ENCODE assay signal across 1 cellular context in the genomic region with DNA sequence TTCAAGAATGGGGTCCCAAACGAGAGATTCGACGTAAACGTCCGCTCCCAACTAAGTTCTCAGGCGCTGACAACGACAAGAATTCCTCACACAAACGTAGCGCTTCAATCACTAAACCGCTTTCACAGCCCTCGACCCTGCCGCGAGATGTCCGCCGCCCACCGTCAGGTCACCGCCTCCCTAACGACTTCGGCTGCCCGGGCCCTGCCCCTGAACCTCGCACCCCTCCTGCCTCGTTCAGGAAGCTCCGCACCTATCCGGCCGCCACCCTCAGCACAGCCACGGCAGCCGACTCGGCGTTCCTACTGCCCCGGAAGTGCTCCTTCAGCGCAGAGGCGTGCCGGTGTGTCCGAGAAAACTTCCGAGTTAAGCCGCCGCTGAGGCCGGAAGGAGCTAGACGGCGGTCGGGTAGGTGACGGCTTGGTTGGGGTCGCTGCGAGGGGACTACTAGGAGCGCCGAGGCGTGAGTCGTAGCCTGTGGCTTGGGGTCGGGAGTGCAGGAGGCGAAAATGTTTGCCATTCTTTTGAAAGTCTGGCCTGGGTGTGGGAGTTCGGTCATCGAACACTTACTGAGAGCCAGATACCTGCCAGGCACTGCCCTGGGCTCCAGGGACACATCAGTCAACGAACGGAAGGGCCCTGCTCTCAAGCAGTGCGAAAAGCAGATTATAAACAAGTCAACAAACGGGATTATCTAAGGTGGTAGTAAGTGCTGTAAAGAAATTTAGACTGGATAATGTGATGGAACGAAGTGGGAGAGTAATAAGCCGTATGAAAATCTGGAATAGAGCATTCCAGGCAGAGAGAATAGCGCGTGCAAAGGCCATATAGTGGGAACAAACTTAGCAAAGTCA.
TF ChIP-seq lines count a peak whose summit lies in the region.

A gene (minus strand): TSS at position 307 of the 854 bp plus-strand sequence. CDS start 3,957 bp downstream, outside the sequence.
A gene (plus strand): TSS at position 364 of the 854 bp plus-strand sequence. CDS start 10,756 bp downstream, outside the sequence.

TF ChIP-seq in K562, 482 proteins besides CTCF, POLR2A, EP300 and RAD21 (continued from another document and continues in another):
- TF ChIP-seq, protein P1, sequence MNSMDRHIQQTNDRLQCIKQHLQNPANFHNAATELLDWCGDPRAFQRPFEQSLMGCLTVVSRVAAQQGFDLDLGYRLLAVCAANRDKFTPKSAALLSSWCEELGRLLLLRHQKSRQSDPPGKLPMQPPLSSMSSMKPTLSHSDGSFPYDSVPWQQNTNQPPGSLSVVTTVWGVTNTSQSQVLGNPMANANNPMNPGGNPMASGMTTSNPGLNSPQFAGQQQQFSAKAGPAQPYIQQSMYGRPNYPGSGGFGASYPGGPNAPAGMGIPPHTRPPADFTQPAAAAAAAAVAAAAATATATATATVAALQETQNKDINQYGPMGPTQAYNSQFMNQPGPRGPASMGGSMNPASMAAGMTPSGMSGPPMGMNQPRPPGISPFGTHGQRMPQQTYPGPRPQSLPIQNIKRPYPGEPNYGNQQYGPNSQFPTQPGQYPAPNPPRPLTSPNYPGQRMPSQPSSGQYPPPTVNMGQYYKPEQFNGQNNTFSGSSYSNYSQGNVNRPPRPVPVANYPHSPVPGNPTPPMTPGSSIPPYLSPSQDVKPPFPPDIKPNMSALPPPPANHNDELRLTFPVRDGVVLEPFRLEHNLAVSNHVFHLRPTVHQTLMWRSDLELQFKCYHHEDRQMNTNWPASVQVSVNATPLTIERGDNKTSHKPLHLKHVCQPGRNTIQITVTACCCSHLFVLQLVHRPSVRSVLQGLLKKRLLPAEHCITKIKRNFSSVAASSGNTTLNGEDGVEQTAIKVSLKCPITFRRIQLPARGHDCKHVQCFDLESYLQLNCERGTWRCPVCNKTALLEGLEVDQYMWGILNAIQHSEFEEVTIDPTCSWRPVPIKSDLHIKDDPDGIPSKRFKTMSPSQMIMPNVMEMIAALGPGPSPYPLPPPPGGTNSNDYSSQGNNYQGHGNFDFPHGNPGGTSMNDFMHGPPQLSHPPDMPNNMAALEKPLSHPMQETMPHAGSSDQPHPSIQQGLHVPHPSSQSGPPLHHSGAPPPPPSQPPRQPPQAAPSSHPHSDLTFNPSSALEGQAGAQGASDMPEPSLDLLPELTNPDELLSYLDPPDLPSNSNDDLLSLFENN (IDR thresholded peaks at IDR 0.05; ENCODE audit: low read depth in 2 of 2, low read length in 2 of 2), result peak in 1 of 2 experiments; percentile 66; a peak in 1 of 4 replicates
- TF ChIP-seq ZNF444 (CRISPR knock-in tag; IDR thresholded peaks at IDR 0.05), result no peak
- peak; percentile 47; the same call in 1 of the 2 replicates for TF ChIP-seq JUND (IDR thresholded peaks at IDR 0.05; ENCODE audit: borderline replicate concordance, low read depth, low read length)
- TF ChIP-seq JUND (tag; IDR thresholded peaks at IDR 0.05; ENCODE audit: borderline replicate concordance, low read depth, low read length), result no peak; the same call in 2 of the 3 replicates
- TF ChIP-seq, protein P2, sequence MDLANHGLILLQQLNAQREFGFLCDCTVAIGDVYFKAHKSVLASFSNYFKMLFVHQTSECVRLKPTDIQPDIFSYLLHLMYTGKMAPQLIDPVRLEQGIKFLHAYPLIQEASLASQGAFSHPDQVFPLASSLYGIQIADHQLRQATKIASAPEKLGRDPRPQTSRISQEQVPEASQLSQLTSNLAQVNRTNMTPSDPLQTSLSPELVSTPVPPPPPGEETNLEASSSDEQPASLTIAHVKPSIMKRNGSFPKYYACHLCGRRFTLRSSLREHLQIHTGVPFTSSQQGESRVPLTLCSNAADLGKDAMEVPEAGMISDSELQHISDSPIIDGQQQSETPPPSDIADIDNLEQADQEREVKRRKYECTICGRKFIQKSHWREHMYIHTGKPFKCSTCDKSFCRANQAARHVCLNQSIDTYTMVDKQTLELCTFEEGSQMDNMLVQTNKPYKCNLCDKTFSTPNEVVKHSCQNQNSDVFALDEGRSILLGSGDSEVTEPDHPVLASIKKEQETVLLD (IDR thresholded peaks at IDR 0.05), result peak; percentile 75
- TF ChIP-seq WHSC1 (IDR thresholded peaks at IDR 0.05; ENCODE audit: low read length), result no peak
- TF ChIP-seq TCF3 (CRISPR knock-in tag; IDR thresholded peaks at IDR 0.05), result peak; percentile 28; the same call in 1 of the 2 replicates
- TF ChIP-seq SIRT6 (IDR thresholded peaks at IDR 0.05; ENCODE audit: low read depth, low read length), result no peak
- peak; percentile 75 for TF ChIP-seq TBP (optimal IDR thresholded peaks at IDR 0.05; ENCODE audit: low read depth, low read length)
- TF ChIP-seq, protein P3, sequence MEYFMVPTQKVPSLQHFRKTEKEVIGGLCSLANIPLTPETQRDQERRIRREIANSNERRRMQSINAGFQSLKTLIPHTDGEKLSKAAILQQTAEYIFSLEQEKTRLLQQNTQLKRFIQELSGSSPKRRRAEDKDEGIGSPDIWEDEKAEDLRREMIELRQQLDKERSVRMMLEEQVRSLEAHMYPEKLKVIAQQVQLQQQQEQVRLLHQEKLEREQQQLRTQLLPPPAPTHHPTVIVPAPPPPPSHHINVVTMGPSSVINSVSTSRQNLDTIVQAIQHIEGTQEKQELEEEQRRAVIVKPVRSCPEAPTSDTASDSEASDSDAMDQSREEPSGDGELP (CRISPR knock-in tag; IDR thresholded peaks at IDR 0.05; ENCODE audit: borderline replicate concordance), result peak; percentile 87
- TF ChIP-seq, protein P4, sequence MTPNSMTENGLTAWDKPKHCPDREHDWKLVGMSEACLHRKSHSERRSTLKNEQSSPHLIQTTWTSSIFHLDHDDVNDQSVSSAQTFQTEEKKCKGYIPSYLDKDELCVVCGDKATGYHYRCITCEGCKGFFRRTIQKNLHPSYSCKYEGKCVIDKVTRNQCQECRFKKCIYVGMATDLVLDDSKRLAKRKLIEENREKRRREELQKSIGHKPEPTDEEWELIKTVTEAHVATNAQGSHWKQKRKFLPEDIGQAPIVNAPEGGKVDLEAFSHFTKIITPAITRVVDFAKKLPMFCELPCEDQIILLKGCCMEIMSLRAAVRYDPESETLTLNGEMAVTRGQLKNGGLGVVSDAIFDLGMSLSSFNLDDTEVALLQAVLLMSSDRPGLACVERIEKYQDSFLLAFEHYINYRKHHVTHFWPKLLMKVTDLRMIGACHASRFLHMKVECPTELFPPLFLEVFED (CRISPR knock-in tag; conservative IDR thresholded peaks at IDR 0.05), result 0 out of 2 replicates have a peak, but pooled peaks have one; percentile 42
- TF ChIP-seq, protein P5, sequence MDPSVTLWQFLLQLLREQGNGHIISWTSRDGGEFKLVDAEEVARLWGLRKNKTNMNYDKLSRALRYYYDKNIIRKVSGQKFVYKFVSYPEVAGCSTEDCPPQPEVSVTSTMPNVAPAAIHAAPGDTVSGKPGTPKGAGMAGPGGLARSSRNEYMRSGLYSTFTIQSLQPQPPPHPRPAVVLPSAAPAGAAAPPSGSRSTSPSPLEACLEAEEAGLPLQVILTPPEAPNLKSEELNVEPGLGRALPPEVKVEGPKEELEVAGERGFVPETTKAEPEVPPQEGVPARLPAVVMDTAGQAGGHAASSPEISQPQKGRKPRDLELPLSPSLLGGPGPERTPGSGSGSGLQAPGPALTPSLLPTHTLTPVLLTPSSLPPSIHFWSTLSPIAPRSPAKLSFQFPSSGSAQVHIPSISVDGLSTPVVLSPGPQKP (CRISPR knock-in tag; IDR thresholded peaks at IDR 0.05), result no peak
- peak; percentile 84 for TF ChIP-seq ELF2 (CRISPR knock-in tag; IDR thresholded peaks at IDR 0.05)
- TF ChIP-seq, protein P6, sequence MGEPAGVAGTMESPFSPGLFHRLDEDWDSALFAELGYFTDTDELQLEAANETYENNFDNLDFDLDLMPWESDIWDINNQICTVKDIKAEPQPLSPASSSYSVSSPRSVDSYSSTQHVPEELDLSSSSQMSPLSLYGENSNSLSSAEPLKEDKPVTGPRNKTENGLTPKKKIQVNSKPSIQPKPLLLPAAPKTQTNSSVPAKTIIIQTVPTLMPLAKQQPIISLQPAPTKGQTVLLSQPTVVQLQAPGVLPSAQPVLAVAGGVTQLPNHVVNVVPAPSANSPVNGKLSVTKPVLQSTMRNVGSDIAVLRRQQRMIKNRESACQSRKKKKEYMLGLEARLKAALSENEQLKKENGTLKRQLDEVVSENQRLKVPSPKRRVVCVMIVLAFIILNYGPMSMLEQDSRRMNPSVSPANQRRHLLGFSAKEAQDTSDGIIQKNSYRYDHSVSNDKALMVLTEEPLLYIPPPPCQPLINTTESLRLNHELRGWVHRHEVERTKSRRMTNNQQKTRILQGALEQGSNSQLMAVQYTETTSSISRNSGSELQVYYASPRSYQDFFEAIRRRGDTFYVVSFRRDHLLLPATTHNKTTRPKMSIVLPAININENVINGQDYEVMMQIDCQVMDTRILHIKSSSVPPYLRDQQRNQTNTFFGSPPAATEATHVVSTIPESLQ (CRISPR knock-in tag; IDR thresholded peaks at IDR 0.05), result peak; percentile 96
- 0 out of 2 replicates have a peak, but pooled peaks have one; percentile 44 for TF ChIP-seq MYNN (IDR thresholded peaks at IDR 0.05)
- TF ChIP-seq MYNN (CRISPR knock-in tag; IDR thresholded peaks at IDR 0.05), result no peak
- TF ChIP-seq, protein P7, sequence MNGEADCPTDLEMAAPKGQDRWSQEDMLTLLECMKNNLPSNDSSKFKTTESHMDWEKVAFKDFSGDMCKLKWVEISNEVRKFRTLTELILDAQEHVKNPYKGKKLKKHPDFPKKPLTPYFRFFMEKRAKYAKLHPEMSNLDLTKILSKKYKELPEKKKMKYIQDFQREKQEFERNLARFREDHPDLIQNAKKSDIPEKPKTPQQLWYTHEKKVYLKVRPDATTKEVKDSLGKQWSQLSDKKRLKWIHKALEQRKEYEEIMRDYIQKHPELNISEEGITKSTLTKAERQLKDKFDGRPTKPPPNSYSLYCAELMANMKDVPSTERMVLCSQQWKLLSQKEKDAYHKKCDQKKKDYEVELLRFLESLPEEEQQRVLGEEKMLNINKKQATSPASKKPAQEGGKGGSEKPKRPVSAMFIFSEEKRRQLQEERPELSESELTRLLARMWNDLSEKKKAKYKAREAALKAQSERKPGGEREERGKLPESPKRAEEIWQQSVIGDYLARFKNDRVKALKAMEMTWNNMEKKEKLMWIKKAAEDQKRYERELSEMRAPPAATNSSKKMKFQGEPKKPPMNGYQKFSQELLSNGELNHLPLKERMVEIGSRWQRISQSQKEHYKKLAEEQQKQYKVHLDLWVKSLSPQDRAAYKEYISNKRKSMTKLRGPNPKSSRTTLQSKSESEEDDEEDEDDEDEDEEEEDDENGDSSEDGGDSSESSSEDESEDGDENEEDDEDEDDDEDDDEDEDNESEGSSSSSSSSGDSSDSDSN (IDR thresholded peaks at IDR 0.05; ENCODE audit: borderline replicate concordance in 1 of 2, low read depth in 2 of 2, low read length in 2 of 2), result peak; percentile 80 to 93; a peak in 3 of 4 replicates
- TF ChIP-seq GABPA (tag; conservative IDR thresholded peaks at IDR 0.05; ENCODE audit: low read depth), result peak; percentile 99
- peak; percentile 90 for TF ChIP-seq PML (IDR thresholded peaks at IDR 0.05; ENCODE audit: low read length)
- TF ChIP-seq ESRRB (CRISPR knock-in tag; IDR thresholded peaks at IDR 0.05; ENCODE audit: borderline replicate concordance), result no peak
- TF ChIP-seq, protein P8, sequence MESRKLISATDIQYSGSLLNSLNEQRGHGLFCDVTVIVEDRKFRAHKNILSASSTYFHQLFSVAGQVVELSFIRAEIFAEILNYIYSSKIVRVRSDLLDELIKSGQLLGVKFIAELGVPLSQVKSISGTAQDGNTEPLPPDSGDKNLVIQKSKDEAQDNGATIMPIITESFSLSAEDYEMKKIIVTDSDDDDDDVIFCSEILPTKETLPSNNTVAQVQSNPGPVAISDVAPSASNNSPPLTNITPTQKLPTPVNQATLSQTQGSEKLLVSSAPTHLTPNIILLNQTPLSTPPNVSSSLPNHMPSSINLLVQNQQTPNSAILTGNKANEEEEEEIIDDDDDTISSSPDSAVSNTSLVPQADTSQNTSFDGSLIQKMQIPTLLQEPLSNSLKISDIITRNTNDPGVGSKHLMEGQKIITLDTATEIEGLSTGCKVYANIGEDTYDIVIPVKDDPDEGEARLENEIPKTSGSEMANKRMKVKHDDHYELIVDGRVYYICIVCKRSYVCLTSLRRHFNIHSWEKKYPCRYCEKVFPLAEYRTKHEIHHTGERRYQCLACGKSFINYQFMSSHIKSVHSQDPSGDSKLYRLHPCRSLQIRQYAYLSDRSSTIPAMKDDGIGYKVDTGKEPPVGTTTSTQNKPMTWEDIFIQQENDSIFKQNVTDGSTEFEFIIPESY (CRISPR knock-in tag; IDR thresholded peaks at IDR 0.05), result peak; percentile 68; the same call in 1 of the 2 replicates
- no peak for TF ChIP-seq ILF3 (IDR thresholded peaks at IDR 0.05; ENCODE audit: borderline replicate concordance)
- TF ChIP-seq, protein P9, sequence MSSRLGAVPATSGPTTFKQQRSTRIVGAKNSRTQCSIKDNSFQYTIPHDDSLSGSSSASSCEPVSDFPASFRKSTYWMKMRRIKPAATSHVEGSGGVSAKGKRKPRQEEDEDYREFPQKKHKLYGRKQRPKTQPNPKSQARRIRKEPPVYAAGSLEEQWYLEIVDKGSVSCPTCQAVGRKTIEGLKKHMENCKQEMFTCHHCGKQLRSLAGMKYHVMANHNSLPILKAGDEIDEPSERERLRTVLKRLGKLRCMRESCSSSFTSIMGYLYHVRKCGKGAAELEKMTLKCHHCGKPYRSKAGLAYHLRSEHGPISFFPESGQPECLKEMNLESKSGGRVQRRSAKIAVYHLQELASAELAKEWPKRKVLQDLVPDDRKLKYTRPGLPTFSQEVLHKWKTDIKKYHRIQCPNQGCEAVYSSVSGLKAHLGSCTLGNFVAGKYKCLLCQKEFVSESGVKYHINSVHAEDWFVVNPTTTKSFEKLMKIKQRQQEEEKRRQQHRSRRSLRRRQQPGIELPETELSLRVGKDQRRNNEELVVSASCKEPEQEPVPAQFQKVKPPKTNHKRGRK (tag; IDR thresholded peaks at IDR 0.05), result no peak
- peak; percentile 86 for TF ChIP-seq HCFC1 (IDR thresholded peaks at IDR 0.05; ENCODE audit: low read depth, low read length)
- TF ChIP-seq ZC3H4 (CRISPR knock-in tag; IDR thresholded peaks at IDR 0.05; ENCODE audit: borderline replicate concordance), result no peak
- no peak for TF ChIP-seq LEF1 (IDR thresholded peaks at IDR 0.05)
- TF ChIP-seq KDM1A (IDR thresholded peaks at IDR 0.05), result no peak
- TF ChIP-seq, protein P10, sequence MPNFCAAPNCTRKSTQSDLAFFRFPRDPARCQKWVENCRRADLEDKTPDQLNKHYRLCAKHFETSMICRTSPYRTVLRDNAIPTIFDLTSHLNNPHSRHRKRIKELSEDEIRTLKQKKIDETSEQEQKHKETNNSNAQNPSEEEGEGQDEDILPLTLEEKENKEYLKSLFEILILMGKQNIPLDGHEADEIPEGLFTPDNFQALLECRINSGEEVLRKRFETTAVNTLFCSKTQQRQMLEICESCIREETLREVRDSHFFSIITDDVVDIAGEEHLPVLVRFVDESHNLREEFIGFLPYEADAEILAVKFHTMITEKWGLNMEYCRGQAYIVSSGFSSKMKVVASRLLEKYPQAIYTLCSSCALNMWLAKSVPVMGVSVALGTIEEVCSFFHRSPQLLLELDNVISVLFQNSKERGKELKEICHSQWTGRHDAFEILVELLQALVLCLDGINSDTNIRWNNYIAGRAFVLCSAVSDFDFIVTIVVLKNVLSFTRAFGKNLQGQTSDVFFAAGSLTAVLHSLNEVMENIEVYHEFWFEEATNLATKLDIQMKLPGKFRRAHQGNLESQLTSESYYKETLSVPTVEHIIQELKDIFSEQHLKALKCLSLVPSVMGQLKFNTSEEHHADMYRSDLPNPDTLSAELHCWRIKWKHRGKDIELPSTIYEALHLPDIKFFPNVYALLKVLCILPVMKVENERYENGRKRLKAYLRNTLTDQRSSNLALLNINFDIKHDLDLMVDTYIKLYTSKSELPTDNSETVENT (CRISPR knock-in tag; IDR thresholded peaks at IDR 0.05), result peak; percentile 61; the same call in 1 of the 2 replicates
- peak; percentile 92 for TF ChIP-seq BHLHE40 (IDR thresholded peaks at IDR 0.05; ENCODE audit: low read length)
- no peak for TF ChIP-seq NFXL1 (CRISPR knock-in tag; IDR thresholded peaks at IDR 0.05)
